1 cellular context compared by ENCODE assay signal in the genomic region with DNA sequence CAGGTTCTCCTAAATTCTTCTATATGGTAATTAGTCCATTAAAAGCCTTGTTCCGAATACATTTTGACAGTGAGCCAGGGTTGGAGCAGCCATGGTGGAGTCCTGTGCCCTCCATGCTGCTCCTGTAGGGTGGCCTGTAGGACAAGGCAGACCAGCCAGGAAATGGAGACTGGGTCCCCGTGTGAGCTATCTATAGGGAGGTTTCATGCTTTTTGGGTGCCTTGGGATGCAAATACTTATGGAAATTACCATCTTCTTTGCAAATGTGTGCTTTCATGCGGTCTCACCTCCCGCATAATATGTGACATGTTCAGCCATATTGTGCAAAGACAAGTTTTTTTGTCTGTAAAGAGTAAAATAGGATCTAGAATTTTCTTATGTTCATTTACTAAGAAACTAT.
TF ChIP-seq lines count a peak whose summit lies in the region.

No MANE protein-coding gene starts in this region.

TF ChIP-seq in GM12878, 131 proteins besides CTCF, POLR2A, EP300 and RAD21 (continued from another document):
- TF ChIP-seq SMAD1 (IDR thresholded peaks at IDR 0.05; ENCODE audit: low read depth, partially characterized antibody): no peak
- no peak for TF ChIP-seq TCF12 (IDR thresholded peaks at IDR 0.05; ENCODE audit: low read depth, low read length)
- TF ChIP-seq IKZF1 (conservative IDR thresholded peaks at IDR 0.05): no peak
- no peak for TF ChIP-seq POLR2AphosphoS2 (IDR thresholded peaks at IDR 0.05; ENCODE audit: low read depth, low read length)
- TF ChIP-seq MTA3 (IDR thresholded peaks at IDR 0.05; ENCODE audit: borderline replicate concordance, low read length): no peak
- TF ChIP-seq NBN (IDR thresholded peaks at IDR 0.05): no peak
- TF ChIP-seq, protein P1, sequence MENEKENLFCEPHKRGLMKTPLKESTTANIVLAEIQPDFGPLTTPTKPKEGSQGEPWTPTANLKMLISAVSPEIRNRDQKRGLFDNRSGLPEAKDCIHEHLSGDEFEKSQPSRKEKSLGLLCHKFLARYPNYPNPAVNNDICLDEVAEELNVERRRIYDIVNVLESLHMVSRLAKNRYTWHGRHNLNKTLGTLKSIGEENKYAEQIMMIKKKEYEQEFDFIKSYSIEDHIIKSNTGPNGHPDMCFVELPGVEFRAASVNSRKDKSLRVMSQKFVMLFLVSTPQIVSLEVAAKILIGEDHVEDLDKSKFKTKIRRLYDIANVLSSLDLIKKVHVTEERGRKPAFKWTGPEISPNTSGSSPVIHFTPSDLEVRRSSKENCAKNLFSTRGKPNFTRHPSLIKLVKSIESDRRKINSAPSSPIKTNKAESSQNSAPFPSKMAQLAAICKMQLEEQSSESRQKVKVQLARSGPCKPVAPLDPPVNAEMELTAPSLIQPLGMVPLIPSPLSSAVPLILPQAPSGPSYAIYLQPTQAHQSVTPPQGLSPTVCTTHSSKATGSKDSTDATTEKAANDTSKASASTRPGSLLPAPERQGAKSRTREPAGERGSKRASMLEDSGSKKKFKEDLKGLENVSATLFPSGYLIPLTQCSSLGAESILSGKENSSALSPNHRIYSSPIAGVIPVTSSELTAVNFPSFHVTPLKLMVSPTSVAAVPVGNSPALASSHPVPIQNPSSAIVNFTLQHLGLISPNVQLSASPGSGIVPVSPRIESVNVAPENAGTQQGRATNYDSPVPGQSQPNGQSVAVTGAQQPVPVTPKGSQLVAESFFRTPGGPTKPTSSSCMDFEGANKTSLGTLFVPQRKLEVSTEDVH (IDR thresholded peaks at IDR 0.05; ENCODE audit: low read depth, partially characterized antibody): no peak
- TF ChIP-seq FOXM1 (IDR thresholded peaks at IDR 0.05; ENCODE audit: low read depth, low read length): no peak
- TF ChIP-seq CBX3 (IDR thresholded peaks at IDR 0.05; ENCODE audit: borderline replicate concordance, low read depth): no peak
- no peak for TF ChIP-seq NRF1 (conservative IDR thresholded peaks at IDR 0.05; ENCODE audit: low read depth, low read length)
- TF ChIP-seq JUNB (IDR thresholded peaks at IDR 0.05): no peak
- TF ChIP-seq MEF2A (IDR thresholded peaks at IDR 0.05; ENCODE audit: insufficient read depth, low read depth, low read length): no peak
- TF ChIP-seq, protein P2, sequence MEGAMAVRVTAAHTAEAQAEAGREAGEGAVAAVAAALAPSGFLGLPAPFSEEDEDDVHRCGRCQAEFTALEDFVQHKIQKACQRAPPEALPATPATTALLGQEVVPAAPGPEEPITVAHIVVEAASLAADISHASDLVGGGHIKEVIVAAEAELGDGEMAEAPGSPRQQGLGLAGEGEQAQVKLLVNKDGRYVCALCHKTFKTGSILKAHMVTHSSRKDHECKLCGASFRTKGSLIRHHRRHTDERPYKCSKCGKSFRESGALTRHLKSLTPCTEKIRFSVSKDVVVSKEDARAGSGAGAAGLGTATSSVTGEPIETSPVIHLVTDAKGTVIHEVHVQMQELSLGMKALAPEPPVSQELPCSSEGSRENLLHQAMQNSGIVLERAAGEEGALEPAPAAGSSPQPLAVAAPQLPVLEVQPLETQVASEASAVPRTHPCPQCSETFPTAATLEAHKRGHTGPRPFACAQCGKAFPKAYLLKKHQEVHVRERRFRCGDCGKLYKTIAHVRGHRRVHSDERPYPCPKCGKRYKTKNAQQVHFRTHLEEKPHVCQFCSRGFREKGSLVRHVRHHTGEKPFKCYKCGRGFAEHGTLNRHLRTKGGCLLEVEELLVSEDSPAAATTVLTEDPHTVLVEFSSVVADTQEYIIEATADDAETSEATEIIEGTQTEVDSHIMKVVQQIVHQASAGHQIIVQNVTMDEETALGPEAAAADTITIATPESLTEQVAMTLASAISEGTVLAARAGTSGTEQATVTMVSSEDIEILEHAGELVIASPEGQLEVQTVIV (IDR thresholded peaks at IDR 0.05; ENCODE audit: borderline replicate concordance, partially characterized antibody): no peak
- TF ChIP-seq, protein P3, sequence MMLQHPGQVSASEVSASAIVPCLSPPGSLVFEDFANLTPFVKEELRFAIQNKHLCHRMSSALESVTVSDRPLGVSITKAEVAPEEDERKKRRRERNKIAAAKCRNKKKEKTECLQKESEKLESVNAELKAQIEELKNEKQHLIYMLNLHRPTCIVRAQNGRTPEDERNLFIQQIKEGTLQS (IDR thresholded peaks at IDR 0.05; ENCODE audit: borderline replicate concordance, extremely low read depth, low read depth, low read length): no peak
TF ChIP-seq in GM12878: peak in this region for 0.
